8 cellular contexts compared by ENCODE assay signal in genomic region chr2:61854435-61855177, GRCh38. TPM values are rescaled to one million over a fixed set of nuclear protein-coding genes. Genes with fewer than 3 reads are reported as not detected.
DNase-seq lines count a peak whose midpoint lies in the region; ATAC-seq, FAIRE-seq and TF ChIP-seq lines count a peak whose summit lies in the region.

No MANE protein-coding gene starts in this region.

- H3K9me3 Mint-ChIP-seq in activated T-helper 1 cell treated with anti-CD3 and anti-CD28 coated beads, Interleukin-12 subunit alpha, Interleukin-12 subunit beta, Interleukin-2, Interleukin-4 antibody, amounts not matched to agents 30 ng/mL and 10 ng/mL and 1 ng/mL, durations not matched to agents 14 hours and 24 hours and 36 hours: no peaks in the 10 kb centered on the region
- no peaks in the 10 kb centered on the region for H3K9me3 Mint-ChIP-seq in naive thymus-derived CD8-positive, alpha-beta T cell
- H3K9me3 Mint-ChIP-seq in stimulated activated naive B cell treated with anti-CD40 and anti-IgM and Interleukin-4, amounts not matched to agents 10 μg/mL and 1 μg/mL and 100 μg/mL, for 72 hours: no peaks in the 10 kb centered on the region

- H3K4me2 ChIP-seq in DOHH2 (ENCODE audit: low read length): peak overlapping the region; percentile 94

- H3K4me1 ChIP-seq in DOHH2 (ENCODE audit: control insufficient read depth, low read length): peaks cover 28% of the 10 kb centered on the region

- peaks cover 23% of the 10 kb centered on the region for H3K4me1 Mint-ChIP-seq in activated T-helper 1 cell treated with anti-CD3 and anti-CD28 coated beads, Interleukin-12 subunit alpha, Interleukin-12 subunit beta, Interleukin-2, Interleukin-4 antibody, amounts not matched to agents 30 ng/mL and 10 ng/mL and 1 ng/mL, durations not matched to agents 14 hours and 24 hours and 36 hours (ENCODE audit: low read depth)
- H3K4me1 Mint-ChIP-seq in naive thymus-derived CD8-positive, alpha-beta T cell: peaks cover 7 to 19% (median 14%) of the 10 kb centered on the region in 4 donors
- H3K4me1 Mint-ChIP-seq in stimulated activated naive B cell treated with anti-CD40 and anti-IgM and Interleukin-4, amounts not matched to agents 10 μg/mL and 1 μg/mL and 100 μg/mL, for 72 hours: peaks cover 10 to 12% of the 10 kb centered on the region in 2 donors

- H3K27me3 ChIP-seq in DOHH2 (ENCODE audit: control insufficient read depth, low read length): no peaks in the 10 kb centered on the region

- peak; percentile 83 for ATAC-seq in GM21825 (IDR thresholded peaks at IDR 0.05; ENCODE audit: unreplicated experiment)
- ATAC-seq in naive thymus-derived CD8-positive, alpha-beta T cell: peak; percentile 88 to 93
- ATAC-seq in stimulated activated naive B cell treated with anti-CD40 and anti-IgM and Interleukin-4, amounts not matched to agents 10 μg/mL and 1 μg/mL and 100 μg/mL, for 72 hours (replicated peaks): peak; percentile 91 to 92

- intact Hi-C loops in activated T-helper 1 cell treated with anti-CD3 and anti-CD28 coated beads, Interleukin-12 subunit alpha, Interleukin-12 subunit beta, Interleukin-2, Interleukin-4 antibody, amounts not matched to agents 30 ng/mL and 10 ng/mL and 1 ng/mL, durations not matched to agents 14 hours and 24 hours and 36 hours (cut with micrococcal nuclease): loop anchor here (1.0 to 10.0 kb wide), 14 partner anchors 14 to 1734 kb away; partner anchors contain the start of genes B3GNT2, CCT4, COMMD1 and EHBP1

- no peaks in the 10 kb centered on the region for H3K9me2 ChIP-seq in DOHH2 (replicated peaks; ENCODE audit: control insufficient read depth, low read length)

- no peaks in the 10 kb centered on the region for H3K27me3 Mint-ChIP-seq in activated T-helper 1 cell treated with anti-CD3 and anti-CD28 coated beads, Interleukin-12 subunit alpha, Interleukin-12 subunit beta, Interleukin-2, Interleukin-4 antibody, amounts not matched to agents 30 ng/mL and 10 ng/mL and 1 ng/mL, durations not matched to agents 14 hours and 24 hours and 36 hours (ENCODE audit: insufficient read depth)
- H3K27me3 Mint-ChIP-seq in naive thymus-derived CD8-positive, alpha-beta T cell: no peaks in the 10 kb centered on the region
- H3K27me3 Mint-ChIP-seq in stimulated activated naive B cell treated with anti-CD40 and anti-IgM and Interleukin-4, amounts not matched to agents 10 μg/mL and 1 μg/mL and 100 μg/mL, for 72 hours: no peaks in the 10 kb centered on the region

- TF ChIP-seq CTCF in DOHH2 (IDR thresholded peaks at IDR 0.05; ENCODE audit: low read depth, low read length, poor library complexity, severe bottlenecking) (peak; percentile 31), fibroblast of mammary gland (conservative IDR thresholded peaks at IDR 0.05; ENCODE audit: control insufficient read depth, insufficient read depth, low read depth, low read length) (no peak)

- POLR2A ChIA-PET in naive thymus-derived CD8-positive, alpha-beta T cell (lab: Charles Lee): interaction anchor here (0.8 to 2.1 kb wide), 7 partner anchors 12 to 677 kb away, joined by 3 to 11 read pairs (median 5); partner anchors contain the start of gene CCT4

- H3K36me3 Mint-ChIP-seq in activated T-helper 1 cell treated with anti-CD3 and anti-CD28 coated beads, Interleukin-12 subunit alpha, Interleukin-12 subunit beta, Interleukin-2, Interleukin-4 antibody, amounts not matched to agents 30 ng/mL and 10 ng/mL and 1 ng/mL, durations not matched to agents 14 hours and 24 hours and 36 hours (ENCODE audit: low read depth): peaks cover 6% of the 10 kb centered on the region
- no peaks in the 10 kb centered on the region for H3K36me3 Mint-ChIP-seq in naive thymus-derived CD8-positive, alpha-beta T cell
- peaks cover 9 to 18% of the 10 kb centered on the region in 2 donors for H3K36me3 Mint-ChIP-seq in stimulated activated naive B cell treated with anti-CD40 and anti-IgM and Interleukin-4, amounts not matched to agents 10 μg/mL and 1 μg/mL and 100 μg/mL, for 72 hours

- DNase-seq in RCC 7860 (ENCODE audit: low spot score) (peak; percentile 95), fibroblast of mammary gland (ENCODE audit: low read depth) (peak; percentile 97)
- peak; percentile 87 for DNase-seq in activated T-helper 1 cell treated with anti-CD3 and anti-CD28 coated beads, Interleukin-12 subunit alpha, Interleukin-12 subunit beta, Interleukin-2, Interleukin-4 antibody, amounts not matched to agents 30 ng/mL and 10 ng/mL and 1 ng/mL, durations not matched to agents 14 hours and 24 hours and 36 hours (ENCODE audit: low spot score)
- DNase-seq in naive thymus-derived CD8-positive, alpha-beta T cell: peak in 9 of 10 donors; percentile 69 to 97 (median 91)
- DNase-seq in stimulated activated naive B cell treated with anti-CD40 and anti-IgM and Interleukin-4, amounts not matched to agents 10 μg/mL and 1 μg/mL and 100 μg/mL, for 72 hours: peak; percentile 91

- no peaks in the 10 kb centered on the region for H3K9me3 ChIP-seq in DOHH2 (ENCODE audit: control insufficient read depth, insufficient read depth, low read length)
- H3K9me3 ChIP-seq in KOPT-K1 (ENCODE audit: insufficient read depth, low read length, poor library complexity, severe bottlenecking): no peaks in the 10 kb centered on the region

- H3K79me2 ChIP-seq in DOHH2 (ENCODE audit: control insufficient read depth, low read length): no peaks in the 10 kb centered on the region; the same call in 1 of the 2 replicates

- H3K4me3 Mint-ChIP-seq in activated T-helper 1 cell treated with anti-CD3 and anti-CD28 coated beads, Interleukin-12 subunit alpha, Interleukin-12 subunit beta, Interleukin-2, Interleukin-4 antibody, amounts not matched to agents 30 ng/mL and 10 ng/mL and 1 ng/mL, durations not matched to agents 14 hours and 24 hours and 36 hours: peak overlapping the region; percentile 98
- H3K4me3 Mint-ChIP-seq in naive thymus-derived CD8-positive, alpha-beta T cell: peak overlapping the region; percentile 95 to 99 (median 98)
- peak overlapping the region; percentile 95 to 97 for H3K4me3 Mint-ChIP-seq in stimulated activated naive B cell treated with anti-CD40 and anti-IgM and Interleukin-4, amounts not matched to agents 10 μg/mL and 1 μg/mL and 100 μg/mL, for 72 hours

- H3F3A ChIP-seq in DOHH2 (ENCODE audit: control insufficient read depth, insufficient read depth): peaks cover 4% of the 10 kb centered on the region; the same call in 1 of the 2 replicates

- H3K36me3 ChIP-seq in DOHH2 (ENCODE audit: control insufficient read depth, low read length) (no peaks in the 10 kb centered on the region), KOPT-K1 (ENCODE audit: insufficient read depth, low read length) (no peaks in the 10 kb centered on the region)

- H4K20me1 ChIP-seq in DOHH2 (ENCODE audit: control insufficient read depth, insufficient read depth, low read depth, low read length): no peaks in the 10 kb centered on the region

- H3K4me3 ChIP-seq in DOHH2 (ENCODE audit: low read length): peak overlapping the region; percentile 94
- peak overlapping the region; percentile 95 for H3K4me3 ChIP-seq in fibroblast of mammary gland (ENCODE audit: control insufficient read depth, low read depth, low read length)

- H3K27ac Mint-ChIP-seq in activated T-helper 1 cell treated with anti-CD3 and anti-CD28 coated beads, Interleukin-12 subunit alpha, Interleukin-12 subunit beta, Interleukin-2, Interleukin-4 antibody, amounts not matched to agents 30 ng/mL and 10 ng/mL and 1 ng/mL, durations not matched to agents 14 hours and 24 hours and 36 hours: peak overlapping the region; percentile 88
- peak overlapping the region; percentile 82 to 98 (median 96) for H3K27ac Mint-ChIP-seq in naive thymus-derived CD8-positive, alpha-beta T cell
- H3K27ac Mint-ChIP-seq in stimulated activated naive B cell treated with anti-CD40 and anti-IgM and Interleukin-4, amounts not matched to agents 10 μg/mL and 1 μg/mL and 100 μg/mL, for 72 hours: peak overlapping the region; percentile 96

- H3K27ac ChIP-seq in DOHH2 (ENCODE audit: low read depth, low read length): peak overlapping the region; percentile 70
- H3K27ac ChIP-seq in KOPT-K1 (ENCODE audit: low read depth, low read length, poor library complexity, severe bottlenecking): peak overlapping the region; percentile 72

- FAIRE-seq in RCC 7860 (lab: Jason Lieb, UNC): peak; percentile 83

RNA-seq across cellular contexts. Expression of gene FAM161A, which starts 0.7 kb away (rescaled TPM):
- 3.6 and 3.7 TPM in 2 replicates for total RNA-seq in activated T-helper 1 cell treated with anti-CD3 and anti-CD28 coated beads, Interleukin-12 subunit alpha, Interleukin-12 subunit beta, Interleukin-2, Interleukin-4 antibody, amounts not matched to agents 30 ng/mL and 10 ng/mL and 1 ng/mL, durations not matched to agents 14 hours and 24 hours and 36 hours
- total RNA-seq in naive thymus-derived CD8-positive, alpha-beta T cell: 1 to 10 TPM; 5.6 to 6.1 TPM
- 1 to 10 TPM; 1.8 TPM for polyA plus RNA-seq in naive thymus-derived CD8-positive, alpha-beta T cell

RNA-seq across cellular contexts. Expression of gene CCT4, which starts 33.9 kb away (rescaled TPM):
- total RNA-seq in activated T-helper 1 cell treated with anti-CD3 and anti-CD28 coated beads, Interleukin-12 subunit alpha, Interleukin-12 subunit beta, Interleukin-2, Interleukin-4 antibody, amounts not matched to agents 30 ng/mL and 10 ng/mL and 1 ng/mL, durations not matched to agents 14 hours and 24 hours and 36 hours: 354 and 381 TPM in 2 replicates
- total RNA-seq in naive thymus-derived CD8-positive, alpha-beta T cell: 100 to 1,000 TPM; 109 to 114 TPM
- 100 to 1,000 TPM; 153 to 169 (median 164) TPM for polyA plus RNA-seq in naive thymus-derived CD8-positive, alpha-beta T cell

RNA-seq across cellular contexts. Expression of gene COMMD1, which starts 50.9 kb away (rescaled TPM):
- 25.4 and 28.9 TPM in 2 replicates for total RNA-seq in activated T-helper 1 cell treated with anti-CD3 and anti-CD28 coated beads, Interleukin-12 subunit alpha, Interleukin-12 subunit beta, Interleukin-2, Interleukin-4 antibody, amounts not matched to agents 30 ng/mL and 10 ng/mL and 1 ng/mL, durations not matched to agents 14 hours and 24 hours and 36 hours
- total RNA-seq in naive thymus-derived CD8-positive, alpha-beta T cell: 10 to 100 TPM; 15.2 to 18.9 TPM
- 10 to 100 TPM; 48.4 to 63.4 (median 63.0) TPM for polyA plus RNA-seq in naive thymus-derived CD8-positive, alpha-beta T cell

Comparison
In these comparisons a context has a peak if more than half of its experiments do, and no peak if none do; other contexts are left out.
1. Peak in every context shown above with its lines: DNase-seq, ATAC-seq, H3K4me3 ChIP-seq and H3K27ac ChIP-seq.